25 cellular contexts compared by ENCODE assay signal in the genomic region with DNA sequence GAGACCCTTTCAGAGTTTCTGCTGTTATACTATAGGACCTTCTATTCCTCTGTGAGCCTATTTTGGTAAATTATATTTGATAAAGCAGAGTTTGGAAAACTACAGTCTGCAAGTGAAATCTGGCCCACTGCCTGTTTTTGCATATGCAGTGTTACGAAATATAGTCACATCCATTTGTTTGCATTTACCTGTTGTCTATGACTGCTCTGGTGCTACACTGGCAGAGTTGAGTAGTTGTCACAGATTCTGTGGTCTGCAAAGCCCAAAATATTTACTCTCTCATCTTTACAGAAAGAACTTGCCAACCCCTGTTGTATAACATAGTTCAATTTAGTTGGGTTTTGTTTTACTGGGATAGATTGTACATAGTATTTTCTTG. TPM values are rescaled to one million over a fixed set of nuclear protein-coding genes. Genes with fewer than 3 reads are reported as not detected.
DNase-seq lines count a peak whose midpoint lies in the region; ATAC-seq and TF ChIP-seq lines count a peak whose summit lies in the region.
"Had no signal": no experiment of that assay in that cellular context is flagged by ENCODE, and none has a peak within 500 bp of the region (broad histone marks: within the 10 kb centered on the region; RNA-seq: fewer than 3 reads in every experiment).

No MANE protein-coding gene starts in this region.

- no peak for TF ChIP-seq POLR2A in right lobe of liver (IDR thresholded peaks at IDR 0.05)

- H3K27me3 ChIP-seq in right lobe of liver = no peaks in the 10 kb centered on the region
- no peaks in the 10 kb centered on the region for H3K27me3 ChIP-seq in SJCRH30
- H3K27me3 ChIP-seq: brain microvascular endothelial cell, SJSA1 had no signal

- POLR2A ChIA-PET in HEK293 (lab: Yijun Ruan, JAX) = no interaction called here

- intact Hi-C loops in right lobe of liver (cut with DNase I) = no loop called here

- H3K36me3 ChIP-seq in HEK293 (ENCODE audit: control insufficient read depth in 2 of 2, insufficient read depth in 1 of 2, low read length in 2 of 2) (peaks cover 4 to 28% of the 10 kb centered on the region in 2 experiments; a peak in 2 of 3 replicates), right lobe of liver (peaks cover 0 to 4% (median 3%) of the 10 kb centered on the region in 4 donors), SJCRH30 (peaks cover 8% of the 10 kb centered on the region)

- H3K27ac ChIP-seq in HEK293 (ENCODE audit: extremely low read depth, low read depth, low read length) = no peak overlapping the region
- H3K27ac ChIP-seq in cingulate gyrus (ENCODE audit: low read depth, low read length) = peak overlapping the region; percentile 23
- peak overlapping the region in 2 of 3 donors; percentile 6 to 29 for H3K27ac ChIP-seq in right lobe of liver
- no peak overlapping the region for H3K27ac ChIP-seq in SJCRH30
- H3K27ac ChIP-seq: brain microvascular endothelial cell, SJSA1 had no signal

- CTCF ChIA-PET in HEK293 (lab: Yijun Ruan, JAX) = no interaction called here

- DNase-seq in NCI-H510A treated with DMSO at 0.1 percent for 48 hours (lab: John Stamatoyannopoulos, UW) (peak; percentile 13), NCI-H510A (lab: John Stamatoyannopoulos, UW) (no peak), right lobe of liver (no peak), T1000 (lab: John Stamatoyannopoulos, UW) (no peak), SJCRH30 (no peak), AG08396 (ENCODE audit: low spot score) (no peak)
- DNase-seq: 8988T; activated CD4-positive, alpha-beta T cell treated with anti-CD3 and anti-CD28 coated beads, Interleukin-2, amount 10 ng/mL, durations not matched to agents 24 days and 14 days; activated gamma-delta T cell; AML-193; cortex of kidney; GDM1; H9; Karpas-422; naive B cell; NCI-H1694; NCI-H2171; NCI-H524 treated with DMSO at 0.1 percent for 48 hours; nucleus accumbens; stimulated activated CD4-positive, alpha-beta T cell treated with anti-CD3 and anti-CD28 coated beads, Interleukin-2, amount 100 ng/mL, for 24 hours had no signal

- H3K4me1 ChIP-seq in HEK293 (ENCODE audit: control insufficient read depth, insufficient read depth, low read length) = peaks cover 4% of the 10 kb centered on the region; the same call in 1 of the 2 replicates
- H3K4me1 ChIP-seq in right lobe of liver = peaks cover 0 to 29% (median 8%) of the 10 kb centered on the region in 4 donors
- H3K4me1 ChIP-seq in SJCRH30 = no peaks in the 10 kb centered on the region

- TF ChIP-seq CTCF in HEK293 (tag by site-specific recombination; IDR thresholded peaks at IDR 0.05) (no peak), right lobe of liver (IDR thresholded peaks at IDR 0.05) (no peak)

- H3K9me3 ChIP-seq in HEK293 (ENCODE audit: control insufficient read depth, insufficient read depth, low read depth, low read length) (no peaks in the 10 kb centered on the region), right lobe of liver (no peaks in the 10 kb centered on the region), SJCRH30 (replicated peaks) (no peaks in the 10 kb centered on the region)
- H3K9me3 ChIP-seq: SJSA1 had no signal

- peak; percentile 56 to 80 (median 71) for ATAC-seq in right lobe of liver

- WGBS in right lobe of liver (ENCODE audit: insufficient coverage, low coverage, low lambda C conversion rate, missing lambda C conversion rate) = 43% methylated on average over 1 of the region's 1 CpG

- H3K4me3 ChIP-seq in HEK293 (ENCODE audit: low read depth, low read length) (no peak overlapping the region), right lobe of liver (no peak overlapping the region), SJCRH30 (no peak overlapping the region)
- H3K4me3 ChIP-seq: SJSA1, smooth muscle cell had no signal

TF ChIP-seq in HEK293, 187 proteins besides CTCF, POLR2A, EP300 and RAD21:
- peak; percentile 67; the same call in 1 of the 2 replicates for TF ChIP-seq SCRT2 (tag by site-specific recombination; IDR thresholded peaks at IDR 0.05)
- TF ChIP-seq YY2 (tag by site-specific recombination; IDR thresholded peaks at IDR 0.05) = no peak

RNA-seq across cellular contexts. Expression of a gene that starts 42.3 kb away (rescaled TPM):
- 10 to 100 TPM; 17.0 to 38.4 (median 23.1) TPM for total RNA-seq in right lobe of liver
- total RNA-seq in SJCRH30 (2014; rRNA removed; shearing (Covaris generic)) = 25.7 and 28.6 TPM in 2 replicates

Comparison
In these comparisons a context has a peak if more than half of its experiments do, and no peak if none do; other contexts are left out.
1. H3K27ac ChIP-seq: peak in cingulate gyrus (single experiment) and right lobe of liver (2 of 3); none in HEK293 (single experiment) and SJCRH30 (single experiment).